23 cellular contexts compared by ENCODE assay signal in the genomic region with DNA sequence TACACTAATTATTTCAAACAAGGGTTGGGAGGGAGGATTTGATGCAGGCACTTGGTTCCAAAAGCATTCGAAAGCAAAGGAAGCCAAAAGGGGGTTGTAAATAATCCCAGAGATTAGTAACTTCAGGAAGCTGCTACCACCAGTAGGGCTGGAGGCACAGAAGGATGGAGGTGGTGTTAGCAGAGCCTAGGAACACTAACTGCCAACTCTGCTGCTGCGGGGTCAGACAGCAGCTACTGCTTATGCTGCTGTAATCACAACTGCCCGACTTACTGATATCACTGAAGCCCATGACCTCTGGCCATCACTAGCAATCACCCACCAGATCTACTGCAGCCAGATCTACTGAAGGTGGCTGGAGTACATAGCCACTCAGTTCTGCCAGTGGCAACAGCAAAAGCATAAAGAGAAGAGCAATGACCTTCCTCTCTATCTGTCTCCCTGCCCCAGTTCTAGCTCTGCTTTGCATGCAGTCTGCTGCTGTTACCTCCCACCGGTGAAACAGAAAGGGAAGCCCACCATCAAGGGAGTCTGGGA.
"Had no signal": no experiment of that assay in that cellular context is flagged by ENCODE, and none has a peak within 500 bp of the region (broad histone marks: within the 10 kb centered on the region; RNA-seq: fewer than 3 reads in every experiment).

No MANE protein-coding gene starts in this region.

- H3K27ac ChIP-seq: body of pancreas, lower lobe of right lung, neutrophil, pancreas, psoas muscle, upper lobe of left lung had no signal

- H3K4me1 Mint-ChIP-seq: activated B cell treated with CpG ODN at 0.5 μM for 24 hours; activated naive CD4-positive, alpha-beta T cell treated with anti-CD3 and anti-CD28 coated beads, Interleukin-2, amount 10 ng/mL, durations not matched to agents 7 days and 5 days; naive thymus-derived CD4-positive, alpha-beta T cell; stimulated activated naive B cell treated with anti-CD40 and anti-IgM and Interleukin-4, amounts not matched to agents 10 μg/mL and 1 μg/mL and 100 μg/mL, for 72 hours had no signal

- DNase-seq: activated B cell treated with CpG ODN at 0.5 μM for 24 hours; activated CD4-positive, alpha-beta memory T cell treated with anti-CD3 and anti-CD28 coated beads for 36 hours; activated CD4-positive, alpha-beta T cell treated with anti-CD3 and anti-CD28 coated beads for 4 hours; activated effector memory CD4-positive, alpha-beta T cell treated with Interleukin-2 at 50 U/mL for 16 hours; activated naive CD4-positive, alpha-beta T cell treated with anti-CD3 and anti-CD28 coated beads, Interleukin-2, amount 10 ng/mL, durations not matched to agents 7 days and 5 days; activated T-cell treated with anti-CD3 and anti-CD28 coated beads, Interleukin-2, amount 50 U/mL, for 48 hours; amygdala; body of pancreas; effector CD4-positive, alpha-beta T cell; left colon; lower lobe of right lung; mesendoderm; naive thymus-derived CD4-positive, alpha-beta T cell; pancreas; psoas muscle; small intestine; stimulated activated CD4-positive, alpha-beta T cell treated with anti-CD3 and anti-CD28 coated beads, Interleukin-15, amount 100 ng/mL, for 24 hours; stimulated activated naive B cell treated with anti-CD40 and anti-IgM and Interleukin-4, amounts not matched to agents 10 μg/mL and 1 μg/mL and 100 μg/mL, for 72 hours; T-helper 9 cell; upper lobe of left lung had no signal

- H3K27me3 ChIP-seq: body of pancreas, neutrophil, pancreas, upper lobe of left lung had no signal

- H3K27me3 Mint-ChIP-seq: activated CD4-positive, alpha-beta memory T cell treated with anti-CD3 and anti-CD28 coated beads for 36 hours; activated naive CD4-positive, alpha-beta T cell treated with anti-CD3 and anti-CD28 coated beads, Interleukin-2, amount 10 ng/mL, durations not matched to agents 7 days and 5 days had no signal

- H3K4me1 ChIP-seq: body of pancreas, lower lobe of right lung, pancreas, psoas muscle, upper lobe of left lung had no signal

- H3K36me3 Mint-ChIP-seq: activated CD4-positive, alpha-beta memory T cell treated with anti-CD3 and anti-CD28 coated beads for 36 hours; activated naive CD4-positive, alpha-beta T cell treated with anti-CD3 and anti-CD28 coated beads, Interleukin-2, amount 10 ng/mL, durations not matched to agents 7 days and 5 days; stimulated activated naive B cell treated with anti-CD40 and anti-IgM and Interleukin-4, amounts not matched to agents 10 μg/mL and 1 μg/mL and 100 μg/mL, for 72 hours had no signal

- H3K36me3 ChIP-seq: lower lobe of right lung, neutrophil, pancreas, upper lobe of left lung had no signal

- H3K4me3 Mint-ChIP-seq: activated B cell treated with CpG ODN at 0.5 μM for 24 hours; activated CD4-positive, alpha-beta memory T cell treated with anti-CD3 and anti-CD28 coated beads for 36 hours; activated naive CD4-positive, alpha-beta T cell treated with anti-CD3 and anti-CD28 coated beads, Interleukin-2, amount 10 ng/mL, durations not matched to agents 7 days and 5 days; dendritic cell treated with granulocyte-macrophage colony-stimulating factor and Interleukin-4, amounts not matched to agents 40 ng/mL and 50 ng/mL, for 4 days; naive thymus-derived CD4-positive, alpha-beta T cell; stimulated activated naive B cell treated with anti-CD40 and anti-IgM and Interleukin-4, amounts not matched to agents 10 μg/mL and 1 μg/mL and 100 μg/mL, for 72 hours had no signal

- H3K27ac Mint-ChIP-seq: activated B cell treated with CpG ODN at 0.5 μM for 24 hours; activated CD4-positive, alpha-beta memory T cell treated with anti-CD3 and anti-CD28 coated beads for 36 hours; activated naive CD4-positive, alpha-beta T cell treated with anti-CD3 and anti-CD28 coated beads, Interleukin-2, amount 10 ng/mL, durations not matched to agents 7 days and 5 days; dendritic cell treated with granulocyte-macrophage colony-stimulating factor and Interleukin-4, amounts not matched to agents 40 ng/mL and 50 ng/mL, for 4 days; naive thymus-derived CD4-positive, alpha-beta T cell; stimulated activated naive B cell treated with anti-CD40 and anti-IgM and Interleukin-4, amounts not matched to agents 10 μg/mL and 1 μg/mL and 100 μg/mL, for 72 hours had no signal

- ATAC-seq: body of pancreas; left colon; lower lobe of right lung; naive thymus-derived CD4-positive, alpha-beta T cell; pancreas; psoas muscle; sciatic nerve; stimulated activated naive B cell treated with anti-CD40 and anti-IgM and Interleukin-4, amounts not matched to agents 10 μg/mL and 1 μg/mL and 100 μg/mL, for 72 hours had no signal

- H3K9me3 ChIP-seq: body of pancreas, lower lobe of right lung, neutrophil, pancreas, upper lobe of left lung had no signal

- H3K9me3 Mint-ChIP-seq: activated CD4-positive, alpha-beta memory T cell treated with anti-CD3 and anti-CD28 coated beads for 36 hours; activated naive CD4-positive, alpha-beta T cell treated with anti-CD3 and anti-CD28 coated beads, Interleukin-2, amount 10 ng/mL, durations not matched to agents 7 days and 5 days; dendritic cell treated with granulocyte-macrophage colony-stimulating factor and Interleukin-4, amounts not matched to agents 40 ng/mL and 50 ng/mL, for 4 days; stimulated activated naive B cell treated with anti-CD40 and anti-IgM and Interleukin-4, amounts not matched to agents 10 μg/mL and 1 μg/mL and 100 μg/mL, for 72 hours had no signal

- H3K4me3 ChIP-seq: body of pancreas, lower lobe of right lung, pancreas, psoas muscle, upper lobe of left lung had no signal
